ENCODE assay signal across 1 cellular context in the genomic region with DNA sequence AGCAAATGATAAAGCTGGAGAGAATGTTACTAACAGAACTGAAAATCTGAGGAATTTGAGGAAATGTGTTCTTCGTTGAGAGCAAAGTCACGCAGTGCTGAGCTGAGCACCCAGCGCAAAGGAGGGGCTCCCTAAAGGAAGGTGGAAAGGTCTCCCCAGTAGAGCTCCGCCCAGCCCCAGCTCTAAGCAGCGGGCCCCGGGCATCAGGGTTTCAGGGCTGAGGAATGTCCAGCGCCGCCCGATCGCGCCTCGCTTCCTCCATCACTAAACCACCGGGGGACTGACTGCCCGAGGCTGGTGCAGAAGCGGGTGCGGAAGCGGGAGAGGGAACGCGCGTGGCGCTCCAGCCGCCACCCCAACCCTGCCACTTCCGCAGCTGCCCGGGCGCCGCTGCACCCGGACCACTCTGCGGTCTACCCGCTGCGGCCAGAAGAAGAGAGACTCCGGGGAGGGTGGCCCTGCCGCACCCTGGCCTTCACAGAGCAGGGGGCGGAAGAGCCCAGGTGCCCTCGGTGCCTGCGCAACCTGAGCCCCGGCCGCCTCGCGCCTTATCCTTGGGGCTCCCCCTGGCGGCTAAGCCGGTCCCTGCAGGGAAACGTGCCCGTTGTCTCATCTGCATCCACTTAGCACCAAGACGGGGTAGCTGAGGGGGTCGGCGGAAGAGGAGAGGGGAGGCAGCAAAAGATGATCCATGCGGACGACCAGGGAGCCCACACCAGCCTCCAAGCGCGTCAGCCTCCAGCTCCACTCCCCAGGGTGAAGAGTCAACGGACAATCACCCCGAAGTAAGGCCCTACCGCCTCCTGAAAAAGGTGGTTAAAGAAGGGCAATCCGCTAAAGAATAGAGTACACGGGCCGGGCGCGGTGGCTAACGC.
TF ChIP-seq lines count a peak whose summit lies in the region.

No MANE protein-coding gene starts in this region.

TF ChIP-seq in GM12891, 5 proteins besides CTCF, POLR2A, EP300 and RAD21 (continued from another document):
- no peak for TF ChIP-seq TAF1 (IDR thresholded peaks at IDR 0.05; ENCODE audit: low read depth, low read length)
- no peak for TF ChIP-seq POLR2AphosphoS5 (IDR thresholded peaks at IDR 0.05; ENCODE audit: low read depth, low read length)
TF ChIP-seq in GM12891: peak in this region for 1.
